ENCODE assay signal across 8 cellular contexts in the genomic region with DNA sequence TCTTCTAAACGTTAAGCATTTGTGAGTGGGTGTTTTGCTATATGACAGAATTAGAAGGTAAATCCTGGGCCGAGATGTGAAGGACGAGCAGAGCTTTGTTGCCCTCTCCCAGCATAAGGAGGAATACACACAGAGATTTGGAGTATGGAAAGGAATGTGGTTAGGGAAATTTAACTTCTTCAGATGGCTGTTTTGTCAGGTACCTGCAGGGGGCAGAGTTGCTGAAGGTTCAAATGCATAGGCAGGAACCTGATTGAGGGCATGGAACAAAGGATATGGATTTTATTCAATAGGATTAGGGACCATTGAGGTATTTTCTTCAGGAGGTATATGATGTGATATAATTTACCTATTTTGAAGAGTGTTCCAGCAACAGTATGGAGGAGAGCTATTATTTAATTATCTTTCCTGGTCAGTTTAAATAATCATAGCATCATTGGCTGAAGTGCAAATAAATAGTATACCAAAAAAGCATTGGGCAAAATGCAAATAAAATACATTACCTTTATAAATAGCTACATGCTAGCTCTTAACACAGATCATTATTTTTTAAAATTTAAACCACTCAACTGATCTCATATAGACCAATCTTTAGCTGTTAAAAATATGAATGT.
DNase-seq lines count a peak whose midpoint lies in the region; TF ChIP-seq lines count a peak whose summit lies in the region.

No MANE protein-coding gene starts in this region.

- no peak overlapping the region for H3K9ac ChIP-seq in GM23248

- H3K79me2 ChIP-seq in GM23248 (ENCODE audit: insufficient read depth): peaks cover 50% of the 10 kb centered on the region

- H3F3A ChIP-seq in GM23248 (ENCODE audit: insufficient read depth): peaks cover 32% of the 10 kb centered on the region

- H3K9me3 ChIP-seq in GM23248 (ENCODE audit: low read depth) (no peaks in the 10 kb centered on the region), WERI-Rb-1 (ENCODE audit: severe bottlenecking) (no peaks in the 10 kb centered on the region), tibial nerve (no peaks in the 10 kb centered on the region)

- H3K36me3 ChIP-seq in GM23248 (ENCODE audit: low read depth): no peaks in the 10 kb centered on the region
- no peaks in the 10 kb centered on the region for H3K36me3 ChIP-seq in WERI-Rb-1
- no peaks in the 10 kb centered on the region for H3K36me3 ChIP-seq in tibial nerve

- 67% methylated on average over 3 of the region's 3 CpGs for whole genome bisulfite sequencing in GM23248 (ENCODE audit: low coverage in 1 of 2, low lambda C conversion rate in 2 of 2, missing lambda C conversion rate in 2 of 2), 2 experiments
- WGBS in tibial nerve, 2 donors: 54 to 62% methylated on average over 3 of the region's 3 CpGs

- H3K4me2 ChIP-seq in GM23248 (ENCODE audit: unreplicated experiment): no peak overlapping the region

- no peak for TF ChIP-seq EP300 in tibial nerve (IDR thresholded peaks at IDR 0.05)

- H3K27ac ChIP-seq in GM23248: no peak overlapping the region
- H3K27ac ChIP-seq in WERI-Rb-1: no peak overlapping the region
- no peak overlapping the region for H3K27ac ChIP-seq in tibial nerve

- in situ Hi-C loops in GM23248 (cut with MboI): no loop called here

- DNase-seq in NCI-H510A treated with DMSO at 0.1 percent for 48 hours (lab: John Stamatoyannopoulos, UW) (peak; percentile 12), NCI-H510A (lab: John Stamatoyannopoulos, UW) (no peak), GM23248 (peak; percentile 41), NAMALWA (ENCODE audit: low spot score) (peak; percentile 54), WERI-Rb-1 (peak; percentile 70), iPS DF 19.7 (ENCODE audit: low read depth, low spot score) (peak; percentile 47), tibial nerve (ENCODE audit: low spot score in 2 of 2) (no peak), activated gamma-delta T cell treated with Interleukin-2 at 50 U/mL for 16 hours (no peak)

- TF ChIP-seq POLR2A in tibial nerve (IDR thresholded peaks at IDR 0.05): no peak

- H2AFZ ChIP-seq in GM23248: no peak overlapping the region

- TF ChIP-seq CTCF in WERI-Rb-1 (IDR thresholded peaks at IDR 0.05; ENCODE audit: low read depth, low read length) (peak; percentile 76), tibial nerve (IDR thresholded peaks at IDR 0.05) (peak in 3 of 5 experiments; percentile 17 to 27 (median 26))

- H4K20me1 ChIP-seq in GM23248 (ENCODE audit: insufficient read depth): no peaks in the 10 kb centered on the region

- no peaks in the 10 kb centered on the region for H3K27me3 ChIP-seq in GM23248 (replicated peaks; ENCODE audit: insufficient read depth)
- no peaks in the 10 kb centered on the region for H3K27me3 ChIP-seq in WERI-Rb-1 (ENCODE audit: insufficient read depth, low read depth, severe bottlenecking)
- no peaks in the 10 kb centered on the region for H3K27me3 ChIP-seq in tibial nerve

- H3K4me3 ChIP-seq in GM23248 (no peak overlapping the region), WERI-Rb-1 (ENCODE audit: low read depth, low read length) (no peak overlapping the region), tibial nerve (no peak overlapping the region)

- no peaks in the 10 kb centered on the region for H3K9me2 ChIP-seq in GM23248 (ENCODE audit: insufficient read depth)

- H3K4me1 ChIP-seq in GM23248 (ENCODE audit: insufficient read depth): no peaks in the 10 kb centered on the region
- peaks cover 0 to 8% (median 0%) of the 10 kb centered on the region in 4 donors for H3K4me1 ChIP-seq in tibial nerve

Comparison
In these comparisons a context has a peak if more than half of its experiments do, and no peak if none do; other contexts are left out.
1. DNase-seq: peak in NCI-H510A treated with DMSO at 0.1 percent for 48 hours (single experiment), GM23248 (single experiment), NAMALWA (single experiment), WERI-Rb-1 (single experiment) and iPS DF 19.7 (single experiment); none in NCI-H510A (single experiment), tibial nerve (0 of 2) and activated gamma-delta T cell treated with Interleukin-2 at 50 U/mL for 16 hours (single experiment).